Comparison of ENCODE assay signal across 8 cellular contexts in the genomic region with DNA sequence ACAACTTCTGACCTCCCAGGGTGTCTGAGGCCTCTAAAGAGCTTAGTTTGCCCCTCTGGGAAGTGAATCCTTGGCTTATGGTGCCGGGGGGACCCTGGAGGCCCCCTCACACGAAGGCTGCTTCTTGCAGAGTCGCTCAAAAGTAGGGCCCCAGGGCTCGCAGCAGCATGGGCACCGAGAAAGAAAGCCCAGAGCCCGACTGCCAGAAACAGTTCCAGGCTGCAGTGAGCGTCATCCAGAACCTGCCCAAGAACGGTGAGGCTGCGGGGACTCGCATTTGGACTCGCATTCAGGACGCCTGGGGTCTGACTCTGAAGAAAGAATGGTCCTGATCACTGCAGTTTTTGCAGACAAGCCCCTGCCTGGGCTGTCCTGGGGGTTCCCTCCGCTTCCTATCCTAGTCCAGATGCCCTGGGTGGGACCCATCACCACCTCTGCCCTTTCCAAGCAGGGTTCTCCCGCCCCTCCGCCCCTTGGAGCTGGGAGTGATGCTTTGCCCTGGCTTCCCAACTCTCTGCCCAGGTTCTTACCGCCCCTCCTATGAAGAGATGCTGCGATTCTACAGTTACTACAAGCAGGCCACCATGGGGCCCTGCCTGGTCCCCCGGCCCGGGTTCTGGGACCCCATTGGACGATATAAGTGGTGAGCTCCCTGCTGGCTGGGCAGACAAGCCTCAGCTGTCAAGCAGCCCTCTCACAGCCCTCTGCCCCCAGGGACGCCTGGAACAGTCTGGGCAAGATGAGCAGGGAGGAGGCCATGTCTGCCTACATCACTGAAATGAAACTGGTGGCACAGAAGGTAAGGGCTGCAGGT. TPM values are rescaled to one million over a fixed set of nuclear protein-coding genes. Genes with fewer than 3 reads are reported as not detected.
DNase-seq lines count a peak whose midpoint lies in the region; ATAC-seq and TF ChIP-seq lines count a peak whose summit lies in the region.

No MANE protein-coding gene starts in this region.

- peaks cover 2% of the 10 kb centered on the region for H3K9me3 Mint-ChIP-seq in glutamatergic neuron (ENCODE audit: unreplicated experiment)

- WGBS in sigmoid colon, 2 donors: 35 to 60% methylated on average over 21 of the region's 21 CpGs

- peak overlapping the region; percentile 80 for H3K27ac Mint-ChIP-seq in T-helper 17 cell
- no peak overlapping the region for H3K27ac Mint-ChIP-seq in glutamatergic neuron (ENCODE audit: unreplicated experiment)

- H3K27me3 Mint-ChIP-seq in T-helper 17 cell (no peaks in the 10 kb centered on the region), glutamatergic neuron (ENCODE audit: unreplicated experiment) (peaks cover 2% of the 10 kb centered on the region)

- TF ChIP-seq CTCF in GM12865 (IDR thresholded peaks at IDR 0.05; ENCODE audit: insufficient read depth, low read depth, low read length, missing control alignments) (no peak), glutamatergic neuron (IDR thresholded peaks at IDR 0.05; ENCODE audit: partially characterized antibody, unreplicated experiment) (no peak), sigmoid colon (IDR thresholded peaks at IDR 0.05) (no peak)

- H3K4me1 ChIP-seq in sigmoid colon: peaks cover 0 to 31% (median 21%) of the 10 kb centered on the region in 4 donors

- no peaks in the 10 kb centered on the region for H3K27me3 ChIP-seq in sigmoid colon

- H3K36me3 ChIP-seq in sigmoid colon: peaks cover 0 to 12% (median 0%) of the 10 kb centered on the region in 4 donors

- H3K27ac ChIP-seq in sigmoid colon: peak overlapping the region; percentile 84 to 89 (median 88)

- ATAC-seq in T-helper 17 cell: no peak
- ATAC-seq in HG02870 (IDR thresholded peaks at IDR 0.05; ENCODE audit: unreplicated experiment): no peak
- ATAC-seq in GM21390 (IDR thresholded peaks at IDR 0.05; ENCODE audit: unreplicated experiment): no peak
- ATAC-seq in HG03469 (IDR thresholded peaks at IDR 0.05; ENCODE audit: unreplicated experiment): no peak
- ATAC-seq in HG02840 (IDR thresholded peaks at IDR 0.05; ENCODE audit: low FRiP score, unreplicated experiment): no peak

- no peaks in the 10 kb centered on the region for H3K9me3 ChIP-seq in T-helper 17 cell (ENCODE audit: control insufficient read depth, low read length, poor library complexity, severe bottlenecking)
- no peaks in the 10 kb centered on the region for H3K9me3 ChIP-seq in sigmoid colon

- H3K36me3 Mint-ChIP-seq in T-helper 17 cell (ENCODE audit: low read depth) (no peaks in the 10 kb centered on the region), glutamatergic neuron (ENCODE audit: unreplicated experiment) (no peaks in the 10 kb centered on the region)

- DNase-seq in GM12865 (ENCODE audit: low read depth) (no peak), T-helper 17 cell (no peak), glutamatergic neuron (peak; percentile 76), sigmoid colon (no peak)

- peaks cover 17% of the 10 kb centered on the region for H3K4me1 Mint-ChIP-seq in T-helper 17 cell
- H3K4me1 Mint-ChIP-seq in glutamatergic neuron (ENCODE audit: low read depth, unreplicated experiment): peaks cover 4% of the 10 kb centered on the region

- H3K4me3 Mint-ChIP-seq in T-helper 17 cell: peak overlapping the region; percentile 87
- peak overlapping the region; percentile 65 for H3K4me3 Mint-ChIP-seq in glutamatergic neuron (ENCODE audit: unreplicated experiment)

- peak overlapping the region; percentile 70 for H3K4me3 ChIP-seq in GM12865 (ENCODE audit: low read depth, low read length)
- H3K4me3 ChIP-seq in sigmoid colon: peak overlapping the region; percentile 58 to 72 (median 61)

- no peak for TF ChIP-seq EP300 in sigmoid colon (IDR thresholded peaks at IDR 0.05)

- TF ChIP-seq POLR2A in sigmoid colon (IDR thresholded peaks at IDR 0.05): no peak

- intact Hi-C loops in sigmoid colon (cut with DNase I): loop anchor here (1.0 kb wide), 1 partner anchor 61 kb away; no protein-coding TSS in a partner anchor

RNA-seq across cellular contexts. Expression of gene ACBD4, which starts 0.7 kb away (rescaled TPM):
- total RNA-seq in T-helper 17 cell (10 to 100 TPM; 13.6 to 18.9 TPM), glutamatergic neuron (ENCODE audit: unreplicated experiment) (3.7 TPM), sigmoid colon (10 to 100 TPM; 20.0 to 24.9 (median 21.9) TPM)
- polyA plus RNA-seq in sigmoid colon: 10 to 100 TPM; 13.2 to 36.5 (median 20.1) TPM

RNA-seq across cellular contexts. Expression of gene PLCD3, which starts 3.9 kb away (rescaled TPM):
- 1 to 10 TPM; 3.7 to 5.0 TPM for total RNA-seq in T-helper 17 cell
- 6.2 TPM for total RNA-seq in glutamatergic neuron (ENCODE audit: unreplicated experiment)
- total RNA-seq in sigmoid colon: 10 to 100 TPM; 27.4 to 45.7 (median 33.9) TPM
- 100 to 1,000 TPM; 114 to 274 (median 137) TPM for polyA plus RNA-seq in sigmoid colon

RNA-seq across cellular contexts. Expression of gene HEXIM1, which starts 12.1 kb away (rescaled TPM):
- 10 to 100 TPM; 52.4 to 71.8 TPM for total RNA-seq in T-helper 17 cell
- 13.0 TPM for total RNA-seq in glutamatergic neuron (ENCODE audit: unreplicated experiment)
- total RNA-seq in sigmoid colon: 10 to 100 TPM; 41.0 to 60.9 (median 49.4) TPM
- polyA plus RNA-seq in sigmoid colon: 10 to 100 TPM; 21.6 to 38.8 (median 24.7) TPM

RNA-seq across cellular contexts. Expression of gene HEXIM2, which starts 25.5 kb away (rescaled TPM):
- total RNA-seq in T-helper 17 cell (10 to 100 TPM in 1 of 2 donors, 1 to 10 TPM in 1; 1.5 to 12.3 TPM), glutamatergic neuron (ENCODE audit: unreplicated experiment) (8.4 TPM), sigmoid colon (10 to 100 TPM in 2 of 4 donors, 1 to 10 TPM in 2; 7.5 to 14.7 (median 11.2) TPM)
- 1 to 10 TPM; 1.8 to 7.8 (median 6.6) TPM for polyA plus RNA-seq in sigmoid colon
